Comparison of ENCODE assay signal across 27 cellular contexts in the genomic region with DNA sequence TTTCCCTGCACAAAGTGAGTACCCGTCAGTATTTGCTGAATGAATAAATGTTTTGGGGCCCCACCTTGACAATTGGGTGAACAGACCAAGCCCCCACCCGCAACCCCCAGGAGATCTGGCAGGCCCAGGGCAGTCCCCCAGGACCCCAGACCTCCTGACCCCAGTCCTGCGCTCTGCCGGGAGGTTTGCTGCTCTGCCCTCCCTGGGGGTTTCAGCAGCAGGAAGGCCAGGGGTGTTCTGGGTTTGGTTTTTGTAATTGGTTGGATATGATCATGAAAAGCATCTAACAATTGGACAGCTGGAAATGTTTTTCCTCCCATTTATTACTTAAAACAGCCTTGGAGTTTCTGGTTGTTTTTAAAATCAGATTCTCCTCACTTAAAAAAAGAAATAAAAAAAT.
"Had no signal": no experiment of that assay in that cellular context is flagged by ENCODE, and none has a peak within 500 bp of the region (broad histone marks: within the 10 kb centered on the region; RNA-seq: fewer than 3 reads in every experiment).

No MANE protein-coding gene starts in this region.

- DNase-seq: effector CD8-positive, alpha-beta T cell; endodermal cell; esophagus squamous epithelium; foreskin melanocyte; glutamatergic neuron; heart right ventricle; hippocampal formation; left cardiac atrium; left lung; mesendoderm; midbrain; naive thymus-derived CD4-positive, alpha-beta T cell; nephron progenitor cell; nucleus accumbens; psoas muscle; right cardiac atrium; sigmoid colon; stimulated activated CD4-positive, alpha-beta T cell treated with anti-CD3 and anti-CD28 coated beads, Interleukin-4, amount 100 ng/mL, for 4 hours; stimulated activated naive CD8-positive, alpha-beta T cell treated with anti-CD3 and anti-CD28 coated beads, Interleukin-15, Interleukin-2, amounts not matched to agents 100 U/mL and 50 U/mL, for 24 hours; substantia nigra; testis had no signal

- H3K36me3 ChIP-seq: esophagus squamous epithelium, heart right ventricle, left lung, sigmoid colon, tibial artery had no signal

- H3K27ac Mint-ChIP-seq: endodermal cell; nephron progenitor cell; stimulated activated memory B cell treated with anti-CD40 and anti-IgM and Interleukin-4, amounts not matched to agents 10 μg/mL and 1 μg/mL and 100 μg/mL, for 72 hours; type B pancreatic cell had no signal

- H3K36me3 Mint-ChIP-seq: naive thymus-derived CD4-positive, alpha-beta T cell; stimulated activated memory B cell treated with anti-CD40 and anti-IgM and Interleukin-4, amounts not matched to agents 10 μg/mL and 1 μg/mL and 100 μg/mL, for 72 hours; type B pancreatic cell had no signal

- H3K4me3 ChIP-seq: esophagus squamous epithelium, heart right ventricle, left lung, psoas muscle, sigmoid colon, testis, tibial artery had no signal

- H3K4me1 ChIP-seq: esophagus squamous epithelium, heart right ventricle, left lung, psoas muscle, sigmoid colon, testis, tibial artery had no signal

- H3K4me3 Mint-ChIP-seq: endodermal cell; naive thymus-derived CD4-positive, alpha-beta T cell; nephron progenitor cell; stimulated activated memory B cell treated with anti-CD40 and anti-IgM and Interleukin-4, amounts not matched to agents 10 μg/mL and 1 μg/mL and 100 μg/mL, for 72 hours; type B pancreatic cell had no signal

- H3K27ac ChIP-seq: esophagus squamous epithelium, heart right ventricle, left lung, psoas muscle, sigmoid colon, testis, tibial artery had no signal

- H3K9me3 ChIP-seq: esophagus squamous epithelium, heart right ventricle, left lung, psoas muscle, sigmoid colon, testis, tibial artery had no signal

- H3K27me3 Mint-ChIP-seq: stimulated activated memory B cell treated with anti-CD40 and anti-IgM and Interleukin-4, amounts not matched to agents 10 μg/mL and 1 μg/mL and 100 μg/mL, for 72 hours had no signal

- H3K27me3 ChIP-seq: esophagus squamous epithelium, left lung, sigmoid colon, testis, tibial artery had no signal

- FAIRE-seq: colon, endothelial cell of umbilical vein, islet of Langerhans had no signal

- ATAC-seq: heart right ventricle; left cardiac atrium; left lung; naive thymus-derived CD4-positive, alpha-beta T cell; psoas muscle; right cardiac atrium; stimulated activated memory B cell treated with anti-CD40 and anti-IgM and Interleukin-4, amounts not matched to agents 10 μg/mL and 1 μg/mL and 100 μg/mL, for 72 hours; stimulated activated naive CD8-positive, alpha-beta T cell treated with anti-CD3 and anti-CD28 coated beads, Interleukin-15, Interleukin-2, amounts not matched to agents 100 U/mL and 50 U/mL, for 24 hours had no signal

- H3K4me1 Mint-ChIP-seq: endodermal cell; naive thymus-derived CD4-positive, alpha-beta T cell; stimulated activated memory B cell treated with anti-CD40 and anti-IgM and Interleukin-4, amounts not matched to agents 10 μg/mL and 1 μg/mL and 100 μg/mL, for 72 hours had no signal

- H3K9me3 Mint-ChIP-seq: endodermal cell, nephron progenitor cell, type B pancreatic cell had no signal
